Comparison of ENCODE assay signal across 10 cellular contexts in genomic region chr14:19487265-19487664, GRCh38. TPM values are rescaled to one million over a fixed set of nuclear protein-coding genes. Genes with fewer than 3 reads are reported as not detected.
DNase-seq lines count a peak whose midpoint lies in the region; ATAC-seq and TF ChIP-seq lines count a peak whose summit lies in the region.
"Not testable (repeated sequence)": the region's sequence is repeated elsewhere in the genome, so short reads cannot be mapped to it uniquely, and the experiment has no call there.
"Had no signal": no experiment of that assay in that cellular context is flagged by ENCODE, and none has a peak within 500 bp of the region (broad histone marks: within the 10 kb centered on the region; RNA-seq: fewer than 3 reads in every experiment).

No MANE protein-coding gene starts in this region.

- not testable (repeated sequence) for H3K36me3 ChIP-seq in IMR-90 (ENCODE audit: control insufficient read depth, insufficient read depth, low read length); lower lobe of right lung

- not testable (repeated sequence) for H4K8ac ChIP-seq in IMR-90 (ENCODE audit: low read depth in 2 of 2, low read length in 2 of 2)

- not testable (repeated sequence) for H4K5ac ChIP-seq in IMR-90 (ENCODE audit: low read depth, low read length)

- not testable (repeated sequence) for H3K4ac ChIP-seq in IMR-90 (ENCODE audit: low read depth, low read length)

- TF ChIP-seq CTCF in IMR-90 (conservative IDR thresholded peaks at IDR 0.05; ENCODE audit: low read depth, low read length); foreskin keratinocyte (conservative IDR thresholded peaks at IDR 0.05); lower lobe of right lung (IDR thresholded peaks at IDR 0.05): not testable (repeated sequence)

- CTCF ChIA-PET in IMR-90 (lab: Yijun Ruan, JAX): not testable (repeated sequence)

- not testable (repeated sequence) for H3K79me1 ChIP-seq in IMR-90 (ENCODE audit: low read depth in 1 of 2, low read length in 2 of 2)

- not testable (repeated sequence) for H3K56ac ChIP-seq in IMR-90 (ENCODE audit: extremely low read depth, insufficient read depth, low read length)

- in situ Hi-C loops in IMR-90 (cut with MboI; ENCODE audit: low sequenced_read_pairs): not testable (repeated sequence)

- not testable (repeated sequence) for H3K9me1 ChIP-seq in IMR-90 (ENCODE audit: insufficient read depth, low read length)

- POLR2A ChIA-PET in IMR-90 (lab: Charles Lee; ENCODE audit: unreplicated experiment): not testable (repeated sequence)

- H2AK5ac ChIP-seq in IMR-90 (ENCODE audit: low read depth, low read length): not testable (repeated sequence)

- BruUV-seq in IMR-90 (replicated peaks; lab: Mats Ljungman, UMichigan): not testable (repeated sequence)

- not testable (repeated sequence) for H3K4me1 ChIP-seq in IMR-90 (ENCODE audit: control insufficient read depth, insufficient read depth, low read length); foreskin keratinocyte; lower lobe of right lung

- not testable (repeated sequence) for H3K18ac ChIP-seq in IMR-90 (ENCODE audit: low read depth, low read length)

- not testable (repeated sequence) for TF ChIP-seq RAD21 in IMR-90 (IDR thresholded peaks at IDR 0.05; ENCODE audit: low read length)

- not testable (repeated sequence) for H2BK20ac ChIP-seq in IMR-90 (ENCODE audit: low read depth, low read length)

- not testable (repeated sequence) for H3K23ac ChIP-seq in IMR-90 (ENCODE audit: low read depth, low read length)

- not testable (repeated sequence) for TF ChIP-seq POLR2A in IMR-90 (IDR thresholded peaks at IDR 0.05; ENCODE audit: low read depth, low read length)

- not testable (repeated sequence) for H3K27ac ChIP-seq in IMR-90 (ENCODE audit: insufficient read depth, low read length); foreskin keratinocyte; lower lobe of right lung

- H3K14ac ChIP-seq in IMR-90 (replicated peaks; ENCODE audit: low read depth, low read length): not testable (repeated sequence)

- WGBS in IMR-90 (ENCODE audit: extremely low coverage in 2 of 2, insufficient read length in 1 of 2), 2 experiments: 69% methylated on average over 4 of the region's 15 CpGs; no CpG with 5 or more reads in 1 of the 2 experiments

- DNase-seq in IMR-90; foreskin keratinocyte; stimulated activated naive CD8-positive, alpha-beta T cell treated with anti-CD3 and anti-CD28 coated beads, Interleukin-15, Interleukin-2, amounts not matched to agents 100 U/mL and 50 U/mL, for 24 hours: not testable (repeated sequence)
- DNase-seq in activated CD8-positive, alpha-beta memory T cell treated with anti-CD3 and anti-CD28 coated beads, Interleukin-2, amount 50 U/mL, for 48 hours: peak; percentile 52
- peak; percentile 16 for DNase-seq in left ventricle myocardium superior
- DNase-seq in lower lobe of right lung: peak; percentile 24
- DNase-seq in posterior vena cava (ENCODE audit: low spot score): peak; percentile 36

- H2BK120ac ChIP-seq in IMR-90 (ENCODE audit: low read depth, low read length): not testable (repeated sequence)

- not testable (repeated sequence) for H3K9me3 ChIP-seq in IMR-90 (ENCODE audit: control insufficient read depth, insufficient read depth, low read length); lower lobe of right lung

- not testable (repeated sequence) for H2BK15ac ChIP-seq in IMR-90 (ENCODE audit: low read depth, low read length)

- not testable (repeated sequence) for H4K91ac ChIP-seq in IMR-90 (ENCODE audit: insufficient read depth, low read depth, low read length)

- H2AFZ ChIP-seq in IMR-90 (replicated peaks; ENCODE audit: low read length, poor library complexity): not testable (repeated sequence)

- H4K20me1 ChIP-seq in IMR-90 (ENCODE audit: insufficient read depth, low read length): not testable (repeated sequence)

- ATAC-seq in IMR-90 (ENCODE audit: low read depth) (peak; percentile 14; the same call in 1 of the 2 replicates), foreskin keratinocyte (peak; percentile 14), left ventricle myocardium superior (peak; percentile 40), lower lobe of right lung (peak; percentile 27 to 53)
- ATAC-seq in stimulated activated naive CD8-positive, alpha-beta T cell treated with anti-CD3 and anti-CD28 coated beads, Interleukin-15, Interleukin-2, amounts not matched to agents 100 U/mL and 50 U/mL, for 24 hours: peak; percentile 2

- H3K9ac ChIP-seq in IMR-90 (ENCODE audit: low read depth, low read length): not testable (repeated sequence)

- H2AK9ac ChIP-seq in IMR-90 (replicated peaks; ENCODE audit: low read depth, low read length, poor library complexity): not testable (repeated sequence)

- not testable (repeated sequence) for H3K4me2 ChIP-seq in IMR-90 (ENCODE audit: low read depth, low read length)

- not testable (repeated sequence) for H3K27me3 ChIP-seq in IMR-90 (ENCODE audit: control insufficient read depth, insufficient read depth, low read length); foreskin keratinocyte; lower lobe of right lung (ENCODE audit: low read depth)

- not testable (repeated sequence) for H3K4me3 ChIP-seq in IMR-90 (ENCODE audit: insufficient read depth, low read depth, low read length); lower lobe of right lung

- dilution Hi-C loops in IMR-90 (cut with HindIII; ENCODE audit: low sequenced_read_pairs, unreplicated experiment): not testable (repeated sequence)

- intact Hi-C loops in IMR-90 (cut with micrococcal nuclease); left ventricle myocardium superior (cut with micrococcal nuclease); lower lobe of right lung (cut with DNase I); posterior vena cava (cut with DNase I): not testable (repeated sequence)

- H2BK5ac ChIP-seq in IMR-90 (ENCODE audit: low read depth, low read length, poor library complexity, severe bottlenecking): not testable (repeated sequence)

RNA-seq across cellular contexts. Expression of gene POTEG, which starts 53.1 kb away (rescaled TPM):
- not detected in 2 replicates for total RNA-seq in IMR-90 (2012; rRNA removed)
- polyA plus RNA-seq in IMR-90 (2012; rRNA removed): not detected in 2 replicates
- polyA plus RNA-seq in IMR-90 (2012; cell fraction: cytosol; rRNA removed): not detected in 2 replicates
- not detected in 2 replicates for polyA plus RNA-seq in IMR-90 (2012; cell fraction: nucleus; rRNA removed; ENCODE audit: low replicate concordance)
- not detected in 2 replicates for total RNA-seq in foreskin keratinocyte
- not detected in 2 replicates for polyA plus RNA-seq in foreskin keratinocyte
- total RNA-seq in left ventricle myocardium superior: not detected
- not detected for total RNA-seq in lower lobe of right lung
- total RNA-seq in posterior vena cava: not detected
- total RNA-seq: Caco-2; CD4-positive, alpha-beta memory T cell; PC-3 had no signal
- polyA plus RNA-seq: CD4-positive, alpha-beta memory T cell had no signal
